1 cellular context compared by ENCODE assay signal in the genomic region with DNA sequence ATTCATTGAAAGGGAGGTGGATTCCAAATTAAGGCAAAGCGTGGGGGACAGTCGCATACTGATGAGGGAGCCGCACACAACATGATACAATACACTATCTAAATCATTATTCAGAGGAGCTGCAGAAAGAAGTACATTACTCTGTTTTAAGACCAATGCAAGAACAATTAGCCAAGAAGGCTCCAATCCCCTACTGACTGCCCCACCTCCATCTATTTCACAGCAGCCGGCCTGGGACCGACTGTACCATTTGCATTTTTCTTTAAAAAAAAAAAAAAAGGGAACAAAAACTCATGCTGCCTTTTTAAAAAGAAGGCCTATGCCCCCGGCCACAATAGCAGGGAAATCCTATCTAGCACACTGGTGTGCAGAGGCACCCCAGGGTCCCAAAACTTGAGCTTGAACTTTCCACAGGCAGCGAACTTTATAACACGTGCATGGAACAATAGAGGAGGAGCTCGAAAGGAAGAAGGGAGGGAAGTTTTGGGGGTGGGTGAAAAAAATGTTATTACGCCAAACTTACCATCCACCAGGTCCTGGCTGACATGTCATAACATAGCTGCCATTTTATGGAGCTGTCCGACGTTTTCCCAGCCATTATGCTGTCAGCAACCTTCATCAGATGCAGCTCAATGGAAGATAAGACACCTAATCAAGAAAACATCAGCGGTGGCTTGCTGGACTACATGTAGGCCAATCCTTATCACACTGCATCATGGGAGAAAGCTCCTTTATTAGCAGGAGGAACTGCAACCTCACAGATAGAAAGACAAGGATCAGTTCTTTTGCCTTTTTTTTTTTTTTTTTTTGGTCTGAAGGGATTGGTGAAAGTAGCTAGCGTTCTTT.
TF ChIP-seq lines count a peak whose summit lies in the region.

No MANE protein-coding gene starts in this region.

TF ChIP-seq in K562, 482 proteins besides CTCF, POLR2A, EP300 and RAD21 (continued from another document and continues in another):
- TF ChIP-seq XRCC3 (IDR thresholded peaks at IDR 0.05) (no peak), ZNF134 (CRISPR knock-in tag; conservative IDR thresholded peaks at IDR 0.05) (peak; percentile 40; the same call in 1 of the 2 replicates), HDAC6 (IDR thresholded peaks at IDR 0.05; ENCODE audit: low read depth, low read length) (no peak), GABPB1 (CRISPR knock-in tag; IDR thresholded peaks at IDR 0.05) (no peak), ZNF280B (CRISPR knock-in tag; IDR thresholded peaks at IDR 0.05) (no peak), RCOR1 (IDR thresholded peaks at IDR 0.05; ENCODE audit: borderline replicate concordance in 1 of 2, low read depth in 2 of 2, low read length in 2 of 2) (peak in 1 of 2 experiments; percentile 28; a peak in 1 of 4 replicates), BHLHE40 (IDR thresholded peaks at IDR 0.05; ENCODE audit: low read length) (peak; percentile 49), ZBTB1 (CRISPR knock-in tag; IDR thresholded peaks at IDR 0.05; ENCODE audit: borderline replicate concordance, low read depth) (no peak), RBFOX2 (IDR thresholded peaks at IDR 0.05; ENCODE audit: low read depth, low read length) (no peak), HNRNPUL1 (IDR thresholded peaks at IDR 0.05; ENCODE audit: low read length) (no peak), CCAR2 (IDR thresholded peaks at IDR 0.05; ENCODE audit: low read depth, low read length) (no peak), MTA1 (IDR thresholded peaks at IDR 0.05; ENCODE audit: borderline replicate concordance) (no peak), NCOA6 (IDR thresholded peaks at IDR 0.05) (no peak), CREB5 (CRISPR knock-in tag; IDR thresholded peaks at IDR 0.05) (no peak), MXI1 (IDR thresholded peaks at IDR 0.05; ENCODE audit: low read depth, low read length) (no peak), FOXK2 (conservative IDR thresholded peaks at IDR 0.05 in 1 of 2, IDR thresholded peaks at IDR 0.05 in 1 of 2; ENCODE audit: low read depth in 2 of 2) (0 out of 4 replicates have a peak, but pooled peaks of 1 of the 2 experiments have one; percentile 37), ZFPM2 (CRISPR knock-in tag; IDR thresholded peaks at IDR 0.05) (no peak), FOXP1 (CRISPR knock-in tag; IDR thresholded peaks at IDR 0.05) (no peak), ZEB2 (IDR thresholded peaks at IDR 0.05) (no peak), RUNX1 (IDR thresholded peaks at IDR 0.05; ENCODE audit: low read depth) (no peak), PPARD (CRISPR knock-in tag; IDR thresholded peaks at IDR 0.05) (no peak), ZNF408 (CRISPR knock-in tag; IDR thresholded peaks at IDR 0.05; ENCODE audit: low read depth) (no peak), TAF7 (tag; IDR thresholded peaks at IDR 0.05) (no peak), CSDE1 (IDR thresholded peaks at IDR 0.05) (no peak), PHF8 (IDR thresholded peaks at IDR 0.05; ENCODE audit: borderline replicate concordance, low read length) (peak; percentile 22; the same call in 1 of the 2 replicates), CBX3 (IDR thresholded peaks at IDR 0.05; ENCODE audit: borderline replicate concordance in 1 of 2, low read length in 2 of 2) (no peak), SMARCA5 (IDR thresholded peaks at IDR 0.05) (no peak), FOS (IDR thresholded peaks at IDR 0.05; ENCODE audit: extremely low read depth, insufficient read length) (no peak), HDGF (IDR thresholded peaks at IDR 0.05) (no peak), IRF2 (CRISPR knock-in tag; IDR thresholded peaks at IDR 0.05) (no peak), STAT5A (IDR thresholded peaks at IDR 0.05; ENCODE audit: borderline replicate concordance, low read length) (no peak), ZNF41 (CRISPR knock-in tag; conservative IDR thresholded peaks at IDR 0.05) (no peak), RERE (CRISPR knock-in tag; IDR thresholded peaks at IDR 0.05; ENCODE audit: borderline replicate concordance) (no peak), PHB2 (IDR thresholded peaks at IDR 0.05; ENCODE audit: low read depth) (no peak), NFIC (IDR thresholded peaks at IDR 0.05) (no peak), NFE2 (IDR thresholded peaks at IDR 0.05; ENCODE audit: low read depth) (no peak), WHSC1 (IDR thresholded peaks at IDR 0.05; ENCODE audit: low read length) (no peak), SMC3 (conservative IDR thresholded peaks at IDR 0.05; ENCODE audit: insufficient read depth, low read depth, low read length) (no peak), CBX8 (IDR thresholded peaks at IDR 0.05; ENCODE audit: borderline replicate concordance, extremely low read depth, low read depth, low read length, poor library complexity, severe bottlenecking) (no peak), TFAM (CRISPR knock-in tag; conservative IDR thresholded peaks at IDR 0.05) (no peak)
- TF ChIP-seq, protein P1, sequence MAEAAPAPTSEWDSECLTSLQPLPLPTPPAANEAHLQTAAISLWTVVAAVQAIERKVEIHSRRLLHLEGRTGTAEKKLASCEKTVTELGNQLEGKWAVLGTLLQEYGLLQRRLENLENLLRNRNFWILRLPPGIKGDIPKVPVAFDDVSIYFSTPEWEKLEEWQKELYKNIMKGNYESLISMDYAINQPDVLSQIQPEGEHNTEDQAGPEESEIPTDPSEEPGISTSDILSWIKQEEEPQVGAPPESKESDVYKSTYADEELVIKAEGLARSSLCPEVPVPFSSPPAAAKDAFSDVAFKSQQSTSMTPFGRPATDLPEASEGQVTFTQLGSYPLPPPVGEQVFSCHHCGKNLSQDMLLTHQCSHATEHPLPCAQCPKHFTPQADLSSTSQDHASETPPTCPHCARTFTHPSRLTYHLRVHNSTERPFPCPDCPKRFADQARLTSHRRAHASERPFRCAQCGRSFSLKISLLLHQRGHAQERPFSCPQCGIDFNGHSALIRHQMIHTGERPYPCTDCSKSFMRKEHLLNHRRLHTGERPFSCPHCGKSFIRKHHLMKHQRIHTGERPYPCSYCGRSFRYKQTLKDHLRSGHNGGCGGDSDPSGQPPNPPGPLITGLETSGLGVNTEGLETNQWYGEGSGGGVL (CRISPR knock-in tag; IDR thresholded peaks at IDR 0.05), result no peak
- TF ChIP-seq, protein P2, sequence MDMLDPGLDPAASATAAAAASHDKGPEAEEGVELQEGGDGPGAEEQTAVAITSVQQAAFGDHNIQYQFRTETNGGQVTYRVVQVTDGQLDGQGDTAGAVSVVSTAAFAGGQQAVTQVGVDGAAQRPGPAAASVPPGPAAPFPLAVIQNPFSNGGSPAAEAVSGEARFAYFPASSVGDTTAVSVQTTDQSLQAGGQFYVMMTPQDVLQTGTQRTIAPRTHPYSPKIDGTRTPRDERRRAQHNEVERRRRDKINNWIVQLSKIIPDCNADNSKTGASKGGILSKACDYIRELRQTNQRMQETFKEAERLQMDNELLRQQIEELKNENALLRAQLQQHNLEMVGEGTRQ (CRISPR knock-in tag; IDR thresholded peaks at IDR 0.05), result no peak
- TF ChIP-seq, protein P3, sequence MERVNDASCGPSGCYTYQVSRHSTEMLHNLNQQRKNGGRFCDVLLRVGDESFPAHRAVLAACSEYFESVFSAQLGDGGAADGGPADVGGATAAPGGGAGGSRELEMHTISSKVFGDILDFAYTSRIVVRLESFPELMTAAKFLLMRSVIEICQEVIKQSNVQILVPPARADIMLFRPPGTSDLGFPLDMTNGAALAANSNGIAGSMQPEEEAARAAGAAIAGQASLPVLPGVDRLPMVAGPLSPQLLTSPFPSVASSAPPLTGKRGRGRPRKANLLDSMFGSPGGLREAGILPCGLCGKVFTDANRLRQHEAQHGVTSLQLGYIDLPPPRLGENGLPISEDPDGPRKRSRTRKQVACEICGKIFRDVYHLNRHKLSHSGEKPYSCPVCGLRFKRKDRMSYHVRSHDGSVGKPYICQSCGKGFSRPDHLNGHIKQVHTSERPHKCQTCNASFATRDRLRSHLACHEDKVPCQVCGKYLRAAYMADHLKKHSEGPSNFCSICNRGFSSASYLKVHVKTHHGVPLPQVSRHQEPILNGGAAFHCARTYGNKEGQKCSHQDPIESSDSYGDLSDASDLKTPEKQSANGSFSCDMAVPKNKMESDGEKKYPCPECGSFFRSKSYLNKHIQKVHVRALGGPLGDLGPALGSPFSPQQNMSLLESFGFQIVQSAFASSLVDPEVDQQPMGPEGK (CRISPR knock-in tag; IDR thresholded peaks at IDR 0.05; ENCODE audit: borderline replicate concordance), result no peak
- TF ChIP-seq, protein P4, sequence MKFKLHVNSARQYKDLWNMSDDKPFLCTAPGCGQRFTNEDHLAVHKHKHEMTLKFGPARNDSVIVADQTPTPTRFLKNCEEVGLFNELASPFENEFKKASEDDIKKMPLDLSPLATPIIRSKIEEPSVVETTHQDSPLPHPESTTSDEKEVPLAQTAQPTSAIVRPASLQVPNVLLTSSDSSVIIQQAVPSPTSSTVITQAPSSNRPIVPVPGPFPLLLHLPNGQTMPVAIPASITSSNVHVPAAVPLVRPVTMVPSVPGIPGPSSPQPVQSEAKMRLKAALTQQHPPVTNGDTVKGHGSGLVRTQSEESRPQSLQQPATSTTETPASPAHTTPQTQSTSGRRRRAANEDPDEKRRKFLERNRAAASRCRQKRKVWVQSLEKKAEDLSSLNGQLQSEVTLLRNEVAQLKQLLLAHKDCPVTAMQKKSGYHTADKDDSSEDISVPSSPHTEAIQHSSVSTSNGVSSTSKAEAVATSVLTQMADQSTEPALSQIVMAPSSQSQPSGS (CRISPR knock-in tag; IDR thresholded peaks at IDR 0.05), result no peak
- TF ChIP-seq, protein P5, sequence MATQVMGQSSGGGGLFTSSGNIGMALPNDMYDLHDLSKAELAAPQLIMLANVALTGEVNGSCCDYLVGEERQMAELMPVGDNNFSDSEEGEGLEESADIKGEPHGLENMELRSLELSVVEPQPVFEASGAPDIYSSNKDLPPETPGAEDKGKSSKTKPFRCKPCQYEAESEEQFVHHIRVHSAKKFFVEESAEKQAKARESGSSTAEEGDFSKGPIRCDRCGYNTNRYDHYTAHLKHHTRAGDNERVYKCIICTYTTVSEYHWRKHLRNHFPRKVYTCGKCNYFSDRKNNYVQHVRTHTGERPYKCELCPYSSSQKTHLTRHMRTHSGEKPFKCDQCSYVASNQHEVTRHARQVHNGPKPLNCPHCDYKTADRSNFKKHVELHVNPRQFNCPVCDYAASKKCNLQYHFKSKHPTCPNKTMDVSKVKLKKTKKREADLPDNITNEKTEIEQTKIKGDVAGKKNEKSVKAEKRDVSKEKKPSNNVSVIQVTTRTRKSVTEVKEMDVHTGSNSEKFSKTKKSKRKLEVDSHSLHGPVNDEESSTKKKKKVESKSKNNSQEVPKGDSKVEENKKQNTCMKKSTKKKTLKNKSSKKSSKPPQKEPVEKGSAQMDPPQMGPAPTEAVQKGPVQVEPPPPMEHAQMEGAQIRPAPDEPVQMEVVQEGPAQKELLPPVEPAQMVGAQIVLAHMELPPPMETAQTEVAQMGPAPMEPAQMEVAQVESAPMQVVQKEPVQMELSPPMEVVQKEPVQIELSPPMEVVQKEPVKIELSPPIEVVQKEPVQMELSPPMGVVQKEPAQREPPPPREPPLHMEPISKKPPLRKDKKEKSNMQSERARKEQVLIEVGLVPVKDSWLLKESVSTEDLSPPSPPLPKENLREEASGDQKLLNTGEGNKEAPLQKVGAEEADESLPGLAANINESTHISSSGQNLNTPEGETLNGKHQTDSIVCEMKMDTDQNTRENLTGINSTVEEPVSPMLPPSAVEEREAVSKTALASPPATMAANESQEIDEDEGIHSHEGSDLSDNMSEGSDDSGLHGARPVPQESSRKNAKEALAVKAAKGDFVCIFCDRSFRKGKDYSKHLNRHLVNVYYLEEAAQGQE (CRISPR knock-in tag; IDR thresholded peaks at IDR 0.05; ENCODE audit: low read depth), result no peak
